Comparison of ENCODE assay signal across 18 cellular contexts in genomic region chr14:101071493-101071891, GRCh38.
DNase-seq lines count a peak whose midpoint lies in the region; ATAC-seq and TF ChIP-seq lines count a peak whose summit lies in the region.
"Had no signal": no experiment of that assay in that cellular context is flagged by ENCODE, and none has a peak within 500 bp of the region (broad histone marks: within the 10 kb centered on the region; RNA-seq: fewer than 3 reads in every experiment).

No MANE protein-coding gene starts in this region.

- H3K18ac ChIP-seq in mesendoderm (ENCODE audit: low read length) = no peak overlapping the region

- H3K4me3 ChIP-seq in mesendoderm (ENCODE audit: low read length) (no peak overlapping the region), transverse colon (no peak overlapping the region)
- H3K4me3 ChIP-seq: MG63 had no signal

- H3K36me3 Mint-ChIP-seq in activated naive CD8-positive, alpha-beta T cell treated with anti-CD3 and anti-CD28 coated beads, Interleukin-2, amount 10 ng/mL, durations not matched to agents 7 days and 5 days = no peaks in the 10 kb centered on the region
- no peaks in the 10 kb centered on the region for H3K36me3 Mint-ChIP-seq in activated naive CD8-positive, alpha-beta T cell treated with anti-CD3 and anti-CD28 coated beads for 36 hours
- H3K36me3 Mint-ChIP-seq: activated naive CD4-positive, alpha-beta T cell treated with anti-CD3 and anti-CD28 coated beads, Interleukin-2, amount 50 U/mL, for 24 hours; memory B cell; T-cell had no signal

- POLR2A ChIA-PET in activated naive CD8-positive, alpha-beta T cell treated with anti-CD3 and anti-CD28 coated beads, Interleukin-2, amount 10 ng/mL, durations not matched to agents 7 days and 5 days (lab: Charles Lee) = no interaction called here

- H2BK120ac ChIP-seq in mesendoderm (ENCODE audit: low read depth, low read length) = no peak overlapping the region

- H3K27ac Mint-ChIP-seq in activated naive CD8-positive, alpha-beta T cell treated with anti-CD3 and anti-CD28 coated beads, Interleukin-2, amount 10 ng/mL, durations not matched to agents 7 days and 5 days = no peak overlapping the region
- no peak overlapping the region for H3K27ac Mint-ChIP-seq in activated naive CD8-positive, alpha-beta T cell treated with anti-CD3 and anti-CD28 coated beads for 36 hours
- H3K27ac Mint-ChIP-seq: activated naive CD4-positive, alpha-beta T cell treated with anti-CD3 and anti-CD28 coated beads, Interleukin-2, amount 50 U/mL, for 24 hours; memory B cell; T-cell had no signal

- H3K4me1 ChIP-seq in mesendoderm (ENCODE audit: control insufficient read depth, low read depth, low read length) (peaks cover 3% of the 10 kb centered on the region), transverse colon (peaks cover 0 to 3% (median 0%) of the 10 kb centered on the region in 4 donors)

- H3K4me2 ChIP-seq in mesendoderm (ENCODE audit: low read length) = no peak overlapping the region

- no CpG with 5 or more reads among the region's 12 CpGs for WGBS in mesendoderm (ENCODE audit: extremely low coverage, insufficient coverage, low lambda C conversion rate)
- 60 to 65% methylated on average over 1 to 12 of the region's 12 CpGs for WGBS in transverse colon (ENCODE audit: low coverage in 1 of 2), 2 donors

- in situ Hi-C loops in transverse colon (cut with MboI; ENCODE audit: low pct_ligation_motif_present in 1 of 4, low pct_unique_long_range_greater_than_20kb in 1 of 4, low sequenced_read_pairs in 3 of 4) = no loop called here

- H2BK5ac ChIP-seq in mesendoderm (ENCODE audit: low read length) = peak overlapping the region; percentile 37

- TF ChIP-seq CTCF in transverse colon (IDR thresholded peaks at IDR 0.05) = no peak

- peak overlapping the region; percentile 57 for H3K56ac ChIP-seq in mesendoderm (ENCODE audit: low read length)

- H3K79me2 ChIP-seq in mesendoderm (ENCODE audit: control insufficient read depth, insufficient read depth, low read length) = no peaks in the 10 kb centered on the region

- no peak overlapping the region for H4K5ac ChIP-seq in mesendoderm (ENCODE audit: low read length)

- peak; percentile 9 for DNase-seq in activated naive CD8-positive, alpha-beta T cell treated with anti-CD3 and anti-CD28 coated beads, Interleukin-2, amount 10 ng/mL, durations not matched to agents 7 days and 5 days
- no peak for DNase-seq in activated naive CD8-positive, alpha-beta T cell treated with anti-CD3 and anti-CD28 coated beads for 36 hours
- DNase-seq in mesendoderm (no peak), transverse colon (peak; percentile 6), NCI-H82 (lab: John Stamatoyannopoulos, UW) (no peak), Kasumi-1 (lab: John Stamatoyannopoulos, UW) (no peak)
- DNase-seq: foreskin melanocyte, MG63, NCI-H2081 treated with DMSO at 0.1 percent for 48 hours, NCI-H524 treated with DMSO at 0.1 percent for 48 hours, nucleus accumbens, RPMI8226, WERI-Rb-1 had no signal

- no peaks in the 10 kb centered on the region for H3K9me3 ChIP-seq in transverse colon
- H3K9me3 ChIP-seq: MG63 had no signal

- no peaks in the 10 kb centered on the region for H3K9me3 Mint-ChIP-seq in activated naive CD8-positive, alpha-beta T cell treated with anti-CD3 and anti-CD28 coated beads, Interleukin-2, amount 10 ng/mL, durations not matched to agents 7 days and 5 days
- H3K9me3 Mint-ChIP-seq in activated naive CD8-positive, alpha-beta T cell treated with anti-CD3 and anti-CD28 coated beads for 36 hours = no peaks in the 10 kb centered on the region
- H3K9me3 Mint-ChIP-seq: activated naive CD4-positive, alpha-beta T cell treated with anti-CD3 and anti-CD28 coated beads, Interleukin-2, amount 50 U/mL, for 24 hours; memory B cell; T-cell had no signal

- H4K8ac ChIP-seq in mesendoderm (ENCODE audit: low read depth, low read length) = no peak overlapping the region

- no peak overlapping the region for H2BK15ac ChIP-seq in mesendoderm (replicated peaks; ENCODE audit: low read depth)

- no peak overlapping the region for H3K23ac ChIP-seq in mesendoderm (ENCODE audit: low read length)

- no peak overlapping the region for H3K4me3 Mint-ChIP-seq in activated naive CD8-positive, alpha-beta T cell treated with anti-CD3 and anti-CD28 coated beads, Interleukin-2, amount 10 ng/mL, durations not matched to agents 7 days and 5 days
- no peak overlapping the region for H3K4me3 Mint-ChIP-seq in activated naive CD8-positive, alpha-beta T cell treated with anti-CD3 and anti-CD28 coated beads for 36 hours
- H3K4me3 Mint-ChIP-seq: activated naive CD4-positive, alpha-beta T cell treated with anti-CD3 and anti-CD28 coated beads, Interleukin-2, amount 50 U/mL, for 24 hours; memory B cell; T-cell had no signal

- H3K36me3 ChIP-seq in mesendoderm (ENCODE audit: control insufficient read depth, insufficient read depth, low read length) = no peaks in the 10 kb centered on the region
- no peaks in the 10 kb centered on the region for H3K36me3 ChIP-seq in transverse colon
- H3K36me3 ChIP-seq: MG63, WERI-Rb-1 had no signal

- intact Hi-C loops in transverse colon (cut with DNase I; ENCODE audit: low total_unique reads) = no loop called here

- H2AK5ac ChIP-seq in mesendoderm (ENCODE audit: low read length) = no peak overlapping the region

- ATAC-seq in activated naive CD8-positive, alpha-beta T cell treated with anti-CD3 and anti-CD28 coated beads, Interleukin-2, amount 10 ng/mL, durations not matched to agents 7 days and 5 days (ENCODE audit: low read depth) = no peak
- ATAC-seq in HG03442 (IDR thresholded peaks at IDR 0.05; ENCODE audit: unreplicated experiment) = no peak
- ATAC-seq: T-cell had no signal

- no peak for TF ChIP-seq EP300 in transverse colon (IDR thresholded peaks at IDR 0.05; ENCODE audit: low read depth)

- no peak overlapping the region for H3K4ac ChIP-seq in mesendoderm (ENCODE audit: low read depth, low read length)

- no peaks in the 10 kb centered on the region for H3K79me1 ChIP-seq in mesendoderm (ENCODE audit: low read length)

- H3K27me3 ChIP-seq in mesendoderm (ENCODE audit: insufficient read depth, low read length, poor library complexity) (no peaks in the 10 kb centered on the region), transverse colon (peaks cover 11% of the 10 kb centered on the region)
- H3K27me3 ChIP-seq: MG63 had no signal

- peaks cover 8% of the 10 kb centered on the region for H3K27me3 Mint-ChIP-seq in activated naive CD8-positive, alpha-beta T cell treated with anti-CD3 and anti-CD28 coated beads, Interleukin-2, amount 10 ng/mL, durations not matched to agents 7 days and 5 days
- H3K27me3 Mint-ChIP-seq in activated naive CD8-positive, alpha-beta T cell treated with anti-CD3 and anti-CD28 coated beads for 36 hours = peaks cover 23% of the 10 kb centered on the region

- no peaks in the 10 kb centered on the region for H3K4me1 Mint-ChIP-seq in activated naive CD8-positive, alpha-beta T cell treated with anti-CD3 and anti-CD28 coated beads, Interleukin-2, amount 10 ng/mL, durations not matched to agents 7 days and 5 days
- no peaks in the 10 kb centered on the region for H3K4me1 Mint-ChIP-seq in activated naive CD8-positive, alpha-beta T cell treated with anti-CD3 and anti-CD28 coated beads for 36 hours
- H3K4me1 Mint-ChIP-seq: activated naive CD4-positive, alpha-beta T cell treated with anti-CD3 and anti-CD28 coated beads, Interleukin-2, amount 50 U/mL, for 24 hours; memory B cell had no signal

- no peak overlapping the region for H3K9ac ChIP-seq in mesendoderm (ENCODE audit: low read length)

- peak overlapping the region; percentile 86 for H3K27ac ChIP-seq in angular gyrus (ENCODE audit: low read depth, low read length)
- no peak overlapping the region for H3K27ac ChIP-seq in mesendoderm (ENCODE audit: low read depth, low read length)
- no peak overlapping the region for H3K27ac ChIP-seq in transverse colon
- H3K27ac ChIP-seq: WERI-Rb-1 had no signal

- no peak for TF ChIP-seq POLR2A in transverse colon (IDR thresholded peaks at IDR 0.05)

Comparison
In these comparisons a context has a peak if more than half of its experiments do, and no peak if none do; other contexts are left out.
1. DNase-seq: peak in activated naive CD8-positive, alpha-beta T cell treated with anti-CD3 and anti-CD28 coated beads, Interleukin-2, amount 10 ng/mL, durations not matched to agents 7 days and 5 days (single experiment) and transverse colon (single experiment); none in activated naive CD8-positive, alpha-beta T cell treated with anti-CD3 and anti-CD28 coated beads for 36 hours (single experiment), mesendoderm (single experiment), NCI-H82 (single experiment) and Kasumi-1 (0 of 2).